ENCODE assay signal across 16 cellular contexts in the genomic region with DNA sequence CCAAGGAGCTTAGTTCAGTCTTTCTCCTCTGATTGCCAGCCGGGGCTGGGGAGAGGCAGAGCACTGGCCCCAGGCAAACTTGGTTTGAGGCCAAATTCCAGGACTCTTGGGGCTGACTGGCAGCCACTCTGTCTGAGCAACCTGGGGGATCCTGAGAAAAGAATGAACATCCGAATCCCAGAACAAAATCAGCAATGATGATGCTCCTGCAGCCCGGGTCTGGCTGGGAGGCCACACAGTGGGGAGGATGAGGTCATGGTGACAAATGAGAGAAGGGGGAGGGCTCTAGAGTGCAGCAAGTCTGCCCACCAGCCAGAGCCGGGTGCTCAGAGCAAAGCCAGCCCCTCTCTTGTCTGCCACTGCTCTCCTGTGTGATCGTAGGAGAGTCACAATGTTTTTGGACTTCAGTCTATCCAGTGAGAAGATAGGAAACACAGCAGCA.
DNase-seq lines count a peak whose midpoint lies in the region; ATAC-seq and TF ChIP-seq lines count a peak whose summit lies in the region.
"Had no signal": no experiment of that assay in that cellular context is flagged by ENCODE, and none has a peak within 500 bp of the region (broad histone marks: within the 10 kb centered on the region; RNA-seq: fewer than 3 reads in every experiment).

No MANE protein-coding gene starts in this region.

- no peak overlapping the region for H2BK5ac ChIP-seq in trophoblast cell (ENCODE audit: low read depth, low read length, poor library complexity)

- no peaks in the 10 kb centered on the region for H3K79me1 ChIP-seq in trophoblast cell (ENCODE audit: low read length)

- no peaks in the 10 kb centered on the region for H3K36me3 ChIP-seq in trophoblast cell (ENCODE audit: control insufficient read depth in 1 of 2, insufficient read depth in 2 of 2, low read length in 2 of 2)

- H3K9me3 ChIP-seq in trophoblast cell (ENCODE audit: insufficient read depth, low read depth, low read length) = no peaks in the 10 kb centered on the region
- H3K9me3 ChIP-seq: body of pancreas had no signal

- H3K4me3 ChIP-seq in trophoblast cell (ENCODE audit: low read depth, low read length) = no peak overlapping the region
- H3K4me3 ChIP-seq: body of pancreas had no signal

- H3K27ac ChIP-seq in trophoblast cell (ENCODE audit: low read depth, low read length) = peak overlapping the region; percentile 43
- H3K27ac ChIP-seq: body of pancreas had no signal

- ATAC-seq in SK-N-SH treated with all-trans-retinoic acid at 6 μM for 48 hours = no peak
- ATAC-seq in stimulated activated effector memory CD8-positive, alpha-beta T cell treated with anti-CD3 and anti-CD28 coated beads, Interleukin-12 subunit alpha, Interleukin-12 subunit beta, amount 100 ng/mL, for 72 hours = no peak
- ATAC-seq: body of pancreas had no signal

- H3K18ac ChIP-seq in trophoblast cell (ENCODE audit: low read length) = no peak overlapping the region

- no CpG with 5 or more reads among the region's 5 CpGs for WGBS in trophoblast cell (ENCODE audit: extremely low coverage, insufficient coverage, insufficient read length)

- H3K9me3 Mint-ChIP-seq in stimulated activated effector memory CD8-positive, alpha-beta T cell treated with anti-CD3 and anti-CD28 coated beads, Interleukin-12 subunit alpha, Interleukin-12 subunit beta, amount 100 ng/mL, for 72 hours = no peaks in the 10 kb centered on the region

- no peaks in the 10 kb centered on the region for H3K79me2 ChIP-seq in trophoblast cell (ENCODE audit: control insufficient read depth, insufficient read depth, low read length, poor library complexity)

- no peak overlapping the region for H3K4ac ChIP-seq in trophoblast cell (ENCODE audit: low read depth, low read length)

- H4K8ac ChIP-seq in trophoblast cell (ENCODE audit: low read depth, low read length) = no peak overlapping the region

- peaks cover 8 to 11% of the 10 kb centered on the region in 2 experiments for H3K4me1 ChIP-seq in trophoblast cell (ENCODE audit: control insufficient read depth in 1 of 2, insufficient read depth in 2 of 2, low read length in 2 of 2)
- H3K4me1 ChIP-seq: body of pancreas had no signal

- no peak overlapping the region for H3K9ac ChIP-seq in trophoblast cell (ENCODE audit: low read length)

- no peaks in the 10 kb centered on the region for H3K4me1 Mint-ChIP-seq in stimulated activated effector memory CD8-positive, alpha-beta T cell treated with anti-CD3 and anti-CD28 coated beads, Interleukin-12 subunit alpha, Interleukin-12 subunit beta, amount 100 ng/mL, for 72 hours

- no peak overlapping the region for H4K91ac ChIP-seq in trophoblast cell (ENCODE audit: low read depth, low read length)

- H3K36me3 Mint-ChIP-seq in stimulated activated effector memory CD8-positive, alpha-beta T cell treated with anti-CD3 and anti-CD28 coated beads, Interleukin-12 subunit alpha, Interleukin-12 subunit beta, amount 100 ng/mL, for 72 hours = no peaks in the 10 kb centered on the region

- no peak overlapping the region for H4K12ac ChIP-seq in trophoblast cell (ENCODE audit: low read depth, low read length)

- H3K27ac Mint-ChIP-seq in stimulated activated effector memory CD8-positive, alpha-beta T cell treated with anti-CD3 and anti-CD28 coated beads, Interleukin-12 subunit alpha, Interleukin-12 subunit beta, amount 100 ng/mL, for 72 hours = no peak overlapping the region

- H3K4me2 ChIP-seq in trophoblast cell (ENCODE audit: low read length) = no peak overlapping the region

- no peaks in the 10 kb centered on the region for H3K27me3 ChIP-seq in trophoblast cell (ENCODE audit: insufficient read depth, low read length)
- H3K27me3 ChIP-seq: body of pancreas had no signal

- H2BK12ac ChIP-seq in trophoblast cell (ENCODE audit: low read length) = no peak overlapping the region

- no peak overlapping the region for H2AFZ ChIP-seq in trophoblast cell (ENCODE audit: insufficient read depth, low read length, poor library complexity)

- DNase-seq in ELR (ENCODE audit: low read depth) (peak; percentile 33), NCI-H446 treated with DMSO at 0.1 percent for 48 hours (lab: John Stamatoyannopoulos, UW) (peak; percentile 73), glomerular visceral epithelial cell (ENCODE audit: extremely low spot score) (peak; percentile 41), trophoblast cell (no peak), NOMO-1 (lab: John Stamatoyannopoulos, UW; ENCODE audit: unreplicated experiment in 2 of 2) (no peak)
- DNase-seq in central memory CD4-positive, alpha-beta T cell = no peak
- no peak for DNase-seq in stimulated activated effector memory CD8-positive, alpha-beta T cell treated with anti-CD3 and anti-CD28 coated beads, Interleukin-12 subunit alpha, Interleukin-12 subunit beta, amount 100 ng/mL, for 72 hours (ENCODE audit: low spot score in 2 of 2)
- DNase-seq: activated CD8-positive, alpha-beta memory T cell treated with anti-CD3 and anti-CD28 coated beads for 24 hours; activated effector memory CD4-positive, alpha-beta T cell treated with Interleukin-2 at 50 U/mL for 16 hours; body of pancreas; DND-41; effector CD8-positive, alpha-beta T cell; NCI-H1092; OCI-M1; stimulated activated CD4-positive, alpha-beta T cell treated with anti-CD3 and anti-CD28 coated beads, Interleukin-15, amount 100 ng/mL, for 24 hours had no signal

- no peak overlapping the region for H2AK5ac ChIP-seq in trophoblast cell (ENCODE audit: low read length)

- no peak overlapping the region for H3K23ac ChIP-seq in trophoblast cell (ENCODE audit: low read length)

- no peak overlapping the region for H3K4me3 Mint-ChIP-seq in stimulated activated effector memory CD8-positive, alpha-beta T cell treated with anti-CD3 and anti-CD28 coated beads, Interleukin-12 subunit alpha, Interleukin-12 subunit beta, amount 100 ng/mL, for 72 hours

- no peak overlapping the region for H3K14ac ChIP-seq in trophoblast cell (ENCODE audit: low read length)

- no peak overlapping the region for H2BK120ac ChIP-seq in trophoblast cell (ENCODE audit: insufficient read depth, low read length, poor library complexity)

TF ChIP-seq in SK-N-SH treated with all-trans-retinoic acid at 6 μM for 48 hours, 23 proteins besides CTCF, POLR2A, EP300 and RAD21 (continues in another document):
- no peak for TF ChIP-seq GLIS3 (CRISPR knock-in tag; IDR thresholded peaks at IDR 0.05)
- TF ChIP-seq ZFP30 (CRISPR knock-in tag; IDR thresholded peaks at IDR 0.05) = no peak
- no peak for TF ChIP-seq PPARA (CRISPR knock-in tag; IDR thresholded peaks at IDR 0.05; ENCODE audit: borderline replicate concordance)
- no peak for TF ChIP-seq ZC3H10 (CRISPR knock-in tag; IDR thresholded peaks at IDR 0.05)
- TF ChIP-seq TOX (CRISPR knock-in tag; IDR thresholded peaks at IDR 0.05; ENCODE audit: borderline replicate concordance) = no peak
- TF ChIP-seq CSDC2 (CRISPR knock-in tag; IDR thresholded peaks at IDR 0.05) = no peak
- TF ChIP-seq SNAI2 (CRISPR knock-in tag; IDR thresholded peaks at IDR 0.05) = no peak
- TF ChIP-seq TCF4 (CRISPR knock-in tag; IDR thresholded peaks at IDR 0.05; ENCODE audit: borderline replicate concordance) = no peak
- no peak for TF ChIP-seq ARNTL (CRISPR knock-in tag; IDR thresholded peaks at IDR 0.05; ENCODE audit: borderline replicate concordance, low read depth)
- no peak for TF ChIP-seq RARB (CRISPR knock-in tag; IDR thresholded peaks at IDR 0.05)
- TF ChIP-seq, protein P1, sequence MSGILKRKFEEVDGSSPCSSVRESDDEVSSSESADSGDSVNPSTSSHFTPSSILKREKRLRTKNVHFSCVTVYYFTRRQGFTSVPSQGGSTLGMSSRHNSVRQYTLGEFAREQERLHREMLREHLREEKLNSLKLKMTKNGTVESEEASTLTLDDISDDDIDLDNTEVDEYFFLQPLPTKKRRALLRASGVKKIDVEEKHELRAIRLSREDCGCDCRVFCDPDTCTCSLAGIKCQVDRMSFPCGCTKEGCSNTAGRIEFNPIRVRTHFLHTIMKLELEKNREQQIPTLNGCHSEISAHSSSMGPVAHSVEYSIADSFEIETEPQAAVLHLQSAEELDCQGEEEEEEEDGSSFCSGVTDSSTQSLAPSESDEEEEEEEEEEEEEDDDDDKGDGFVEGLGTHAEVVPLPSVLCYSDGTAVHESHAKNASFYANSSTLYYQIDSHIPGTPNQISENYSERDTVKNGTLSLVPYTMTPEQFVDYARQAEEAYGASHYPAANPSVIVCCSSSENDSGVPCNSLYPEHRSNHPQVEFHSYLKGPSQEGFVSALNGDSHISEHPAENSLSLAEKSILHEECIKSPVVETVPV (CRISPR knock-in tag; IDR thresholded peaks at IDR 0.05) = no peak
- TF ChIP-seq, protein P2, sequence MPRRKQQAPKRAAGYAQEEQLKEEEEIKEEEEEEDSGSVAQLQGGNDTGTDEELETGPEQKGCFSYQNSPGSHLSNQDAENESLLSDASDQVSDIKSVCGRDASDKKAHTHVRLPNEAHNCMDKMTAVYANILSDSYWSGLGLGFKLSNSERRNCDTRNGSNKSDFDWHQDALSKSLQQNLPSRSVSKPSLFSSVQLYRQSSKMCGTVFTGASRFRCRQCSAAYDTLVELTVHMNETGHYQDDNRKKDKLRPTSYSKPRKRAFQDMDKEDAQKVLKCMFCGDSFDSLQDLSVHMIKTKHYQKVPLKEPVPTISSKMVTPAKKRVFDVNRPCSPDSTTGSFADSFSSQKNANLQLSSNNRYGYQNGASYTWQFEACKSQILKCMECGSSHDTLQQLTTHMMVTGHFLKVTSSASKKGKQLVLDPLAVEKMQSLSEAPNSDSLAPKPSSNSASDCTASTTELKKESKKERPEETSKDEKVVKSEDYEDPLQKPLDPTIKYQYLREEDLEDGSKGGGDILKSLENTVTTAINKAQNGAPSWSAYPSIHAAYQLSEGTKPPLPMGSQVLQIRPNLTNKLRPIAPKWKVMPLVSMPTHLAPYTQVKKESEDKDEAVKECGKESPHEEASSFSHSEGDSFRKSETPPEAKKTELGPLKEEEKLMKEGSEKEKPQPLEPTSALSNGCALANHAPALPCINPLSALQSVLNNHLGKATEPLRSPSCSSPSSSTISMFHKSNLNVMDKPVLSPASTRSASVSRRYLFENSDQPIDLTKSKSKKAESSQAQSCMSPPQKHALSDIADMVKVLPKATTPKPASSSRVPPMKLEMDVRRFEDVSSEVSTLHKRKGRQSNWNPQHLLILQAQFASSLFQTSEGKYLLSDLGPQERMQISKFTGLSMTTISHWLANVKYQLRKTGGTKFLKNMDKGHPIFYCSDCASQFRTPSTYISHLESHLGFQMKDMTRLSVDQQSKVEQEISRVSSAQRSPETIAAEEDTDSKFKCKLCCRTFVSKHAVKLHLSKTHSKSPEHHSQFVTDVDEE (CRISPR knock-in tag; IDR thresholded peaks at IDR 0.05) = no peak

Comparison
In these comparisons a context has a peak if more than half of its experiments do, and no peak if none do; other contexts are left out.
1. DNase-seq: peak in ELR (single experiment), NCI-H446 treated with DMSO at 0.1 percent for 48 hours (single experiment) and glomerular visceral epithelial cell (single experiment); none in trophoblast cell (0 of 2), NOMO-1 (0 of 2), central memory CD4-positive, alpha-beta T cell (single experiment) and stimulated activated effector memory CD8-positive, alpha-beta T cell treated with anti-CD3 and anti-CD28 coated beads, Interleukin-12 subunit alpha, Interleukin-12 subunit beta, amount 100 ng/mL, for 72 hours (0 of 2).